12 cellular contexts compared by ENCODE assay signal in genomic region chr13:27573265-27573664, GRCh38. TPM values are rescaled to one million over a fixed set of nuclear protein-coding genes. Genes with fewer than 3 reads are reported as not detected.
A peak's percentile ranks its signal among the peaks of the same experiment; 100 is the strongest.
DNase-seq lines count a peak whose midpoint lies in the region; ATAC-seq and TF ChIP-seq lines count a peak whose summit lies in the region.
"Had no signal": no experiment of that assay in that cellular context is flagged by ENCODE, and none has a peak within 500 bp of the region (broad histone marks: within the 10 kb centered on the region; RNA-seq: fewer than 3 reads in every experiment).

No MANE protein-coding gene starts in this region.

- no peaks in the 10 kb centered on the region for H3K9me2 ChIP-seq in PC-3 (replicated peaks; ENCODE audit: low read length)

- TF ChIP-seq POLR2A in vagina (IDR thresholded peaks at IDR 0.05) (no peak), thyroid gland (IDR thresholded peaks at IDR 0.05) (no peak)

- POLR2A ChIA-PET in PC-3 (lab: Charles Lee; ENCODE audit: unreplicated experiment) = no interaction called here

- DNase-seq in ELF-1 (ENCODE audit: low read depth, low spot score) (peak; percentile 5), PC-3 (peak; percentile 80), endothelial cell (ENCODE audit: low spot score) (no peak), non-pigmented ciliary epithelial cell (ENCODE audit: low read depth) (peak; percentile 26), vagina (ENCODE audit: extremely low spot score in 2 of 2) (no peak), SKM-1 (lab: John Stamatoyannopoulos, UW; ENCODE audit: unreplicated experiment) (no peak), thyroid gland (no peak)
- DNase-seq: naive thymus-derived CD4-positive, alpha-beta T cell; stimulated activated naive CD4-positive, alpha-beta T cell; WERI-Rb-1 had no signal

- WGBS in thyroid gland, 2 donors = 85 to 97% methylated on average over 2 of the region's 2 CpGs

- H2AFZ ChIP-seq in PC-3 (ENCODE audit: low read length) = peak overlapping the region; percentile 60

- TF ChIP-seq CTCF in PC-3 (conservative IDR thresholded peaks at IDR 0.05; ENCODE audit: low read depth, low read length) (no peak), endothelial cell (IDR thresholded peaks at IDR 0.05; ENCODE audit: unreplicated experiment) (no peak), vagina (IDR thresholded peaks at IDR 0.05) (no peak), thyroid gland (IDR thresholded peaks at IDR 0.05) (no peak)

- H3K4me1 ChIP-seq in PC-3 (ENCODE audit: insufficient read depth, low read length) (peaks cover 30% of the 10 kb centered on the region), vagina (no peaks in the 10 kb centered on the region), thyroid gland (no peaks in the 10 kb centered on the region)

- CTCF ChIA-PET in PC-3 (lab: Charles Lee) = interaction anchor here (0.6 kb wide), 1 partner anchor 198 kb away, joined by 4 read pairs; no protein-coding TSS in a partner anchor

- H3K4me2 ChIP-seq in PC-3 (ENCODE audit: low read length) = peak overlapping the region; percentile 71

- intact Hi-C loops in PC-3 (cut with micrococcal nuclease) (no loop called here), vagina (cut with DNase I) (no loop called here), thyroid gland (cut with DNase I) (no loop called here)

- H3K27ac ChIP-seq in PC-3 (ENCODE audit: low read length) = peak overlapping the region; percentile 78
- H3K27ac ChIP-seq in vagina = no peak overlapping the region
- no peak overlapping the region for H3K27ac ChIP-seq in thyroid gland
- H3K27ac ChIP-seq: WERI-Rb-1 had no signal

- no peaks in the 10 kb centered on the region for H3K36me3 Mint-ChIP-seq in endothelial cell (ENCODE audit: low read depth, unreplicated experiment)

- H3F3A ChIP-seq in PC-3 (ENCODE audit: low read length, unreplicated experiment) = no peaks in the 10 kb centered on the region

- ATAC-seq in PC-3 (peak; percentile 95), GM18909 (IDR thresholded peaks at IDR 0.05; ENCODE audit: poor library complexity, unreplicated experiment) (no peak)
- ATAC-seq: naive thymus-derived CD4-positive, alpha-beta T cell had no signal

- no peaks in the 10 kb centered on the region for H4K20me1 ChIP-seq in PC-3 (ENCODE audit: low read length)

- H3K27me3 ChIP-seq in PC-3 (ENCODE audit: low read length) (no peaks in the 10 kb centered on the region), vagina (no peaks in the 10 kb centered on the region), thyroid gland (no peaks in the 10 kb centered on the region)

- H3K9ac ChIP-seq in PC-3 (ENCODE audit: low read length) = peak overlapping the region; percentile 19; the same call in 1 of the 2 replicates

- peaks cover 8% of the 10 kb centered on the region for H3K4me1 Mint-ChIP-seq in endothelial cell (ENCODE audit: unreplicated experiment)

- peaks cover under 1% of the 10 kb centered on the region for H3K36me3 ChIP-seq in PC-3 (ENCODE audit: low read depth, low read length)
- peaks cover 0 to 7% of the 10 kb centered on the region in 2 donors for H3K36me3 ChIP-seq in vagina
- H3K36me3 ChIP-seq in thyroid gland = peaks cover 1 to 8% of the 10 kb centered on the region in 2 donors
- H3K36me3 ChIP-seq: WERI-Rb-1 had no signal

- no peaks in the 10 kb centered on the region for H3K27me3 Mint-ChIP-seq in endothelial cell (ENCODE audit: unreplicated experiment)
- H3K27me3 Mint-ChIP-seq: dendritic cell treated with granulocyte-macrophage colony-stimulating factor and Interleukin-4, amounts not matched to agents 40 ng/mL and 50 ng/mL, for 4 days; naive thymus-derived CD4-positive, alpha-beta T cell had no signal

- 0 out of 2 replicates have a peak, but pooled peaks cover 7% of the 10 kb centered on the region for H3K79me2 ChIP-seq in PC-3 (ENCODE audit: low read length)

- no peaks in the 10 kb centered on the region for H3K9me3 Mint-ChIP-seq in endothelial cell (ENCODE audit: unreplicated experiment)
- H3K9me3 Mint-ChIP-seq: naive thymus-derived CD4-positive, alpha-beta T cell had no signal

- BruUV-seq in PC-3 (replicated peaks; lab: Mats Ljungman, UMichigan) = no TSS peak

- H3K4me3 Mint-ChIP-seq in endothelial cell (ENCODE audit: unreplicated experiment) = no peak overlapping the region
- H3K4me3 Mint-ChIP-seq: dendritic cell treated with granulocyte-macrophage colony-stimulating factor and Interleukin-4, amounts not matched to agents 40 ng/mL and 50 ng/mL, for 4 days; naive thymus-derived CD4-positive, alpha-beta T cell had no signal

- H3K4me3 ChIP-seq in PC-3 (ENCODE audit: low read length) = peak overlapping the region; percentile 36; the same call in 1 of the 2 replicates
- H3K4me3 ChIP-seq in vagina = no peak overlapping the region
- H3K4me3 ChIP-seq in thyroid gland (replicated peaks in 1 of 3) = no peak overlapping the region

- peak overlapping the region; percentile 1 for H3K27ac Mint-ChIP-seq in endothelial cell (ENCODE audit: unreplicated experiment)
- H3K27ac Mint-ChIP-seq: dendritic cell treated with granulocyte-macrophage colony-stimulating factor and Interleukin-4, amounts not matched to agents 40 ng/mL and 50 ng/mL, for 4 days had no signal

- H3K9me3 ChIP-seq in PC-3 (ENCODE audit: low read length) (no peaks in the 10 kb centered on the region), vagina (no peaks in the 10 kb centered on the region), thyroid gland (no peaks in the 10 kb centered on the region)

RNA-seq across cellular contexts. Expression of gene LNX2, which starts 47.1 kb away (rescaled TPM):
- total RNA-seq in PC-3 (2014; rRNA removed) (5.8 and 6.0 TPM in 2 replicates), endothelial cell (ENCODE audit: unreplicated experiment) (14.0 TPM), vagina (12.0 TPM), thyroid gland (10 to 100 TPM; 17.3 to 19.9 (median 17.8) TPM)

RNA-seq across cellular contexts. Expression of gene POLR1D, which starts 48.4 kb away (rescaled TPM):
- 97.2 and 97.9 TPM in 2 replicates for total RNA-seq in PC-3 (2014; rRNA removed)
- 167 TPM for total RNA-seq in endothelial cell (ENCODE audit: unreplicated experiment)
- 74.2 TPM for total RNA-seq in vagina
- total RNA-seq in thyroid gland = 100 to 1,000 TPM in 2 of 4 donors, 10 to 100 TPM in 2; 64.1 to 111 (median 87.0) TPM

Comparison
In these comparisons a context has a peak if more than half of its experiments do, and no peak if none do; other contexts are left out.
1. DNase-seq: peak in ELF-1 (single experiment), PC-3 (single experiment) and non-pigmented ciliary epithelial cell (single experiment); none in endothelial cell (single experiment), vagina (0 of 2), SKM-1 (single experiment) and thyroid gland (0 of 2).